ENCODE assay signal across 16 cellular contexts in genomic region chr12:88958961-88959360, GRCh38.
DNase-seq lines count a peak whose midpoint lies in the region; ATAC-seq and TF ChIP-seq lines count a peak whose summit lies in the region.
"Had no signal": no experiment of that assay in that cellular context is flagged by ENCODE, and none has a peak within 500 bp of the region (broad histone marks: within the 10 kb centered on the region; RNA-seq: fewer than 3 reads in every experiment).

No MANE protein-coding gene starts in this region.

- no peaks in the 10 kb centered on the region for H3K36me3 ChIP-seq in right atrium auricular region
- H3K36me3 ChIP-seq: BLaER1 treated with 17β-estradiol and CSF1 and Interleukin-3, amounts not matched to agents 10 nM and 100 nM; pancreas; tibial nerve had no signal

- H3K9me3 ChIP-seq in right atrium auricular region = no peaks in the 10 kb centered on the region
- H3K9me3 ChIP-seq: BLaER1 treated with 17β-estradiol and CSF1 and Interleukin-3, amounts not matched to agents 10 nM and 100 nM; pancreas; tibial nerve had no signal

- H3K4me3 ChIP-seq in right atrium auricular region = no peak overlapping the region
- H3K4me3 ChIP-seq: BLaER1 treated with 17β-estradiol and CSF1 and Interleukin-3, amounts not matched to agents 10 nM and 100 nM; pancreas; skin epidermis; tibial nerve had no signal

- H3K27me3 ChIP-seq in right atrium auricular region = no peaks in the 10 kb centered on the region
- H3K27me3 ChIP-seq: BLaER1 treated with 17β-estradiol and CSF1 and Interleukin-3, amounts not matched to agents 10 nM and 100 nM; pancreas; tibial nerve had no signal

- peaks cover 3 to 16% of the 10 kb centered on the region in 2 donors for H3K4me1 ChIP-seq in right atrium auricular region
- H3K4me1 ChIP-seq: tibial nerve had no signal

- 0 out of 2 replicates have a peak overlapping the region, but pooled peaks have one; percentile 20 for H3K27ac ChIP-seq in 22Rv1
- no peak overlapping the region for H3K27ac ChIP-seq in right atrium auricular region
- H3K27ac ChIP-seq: BLaER1 treated with 17β-estradiol and CSF1 and Interleukin-3, amounts not matched to agents 10 nM and 100 nM; pancreas; skin epidermis; tibial nerve had no signal

- ATAC-seq in HG03432 (IDR thresholded peaks at IDR 0.05; ENCODE audit: unreplicated experiment) (no peak), GM21360 (IDR thresholded peaks at IDR 0.05; ENCODE audit: unreplicated experiment) (no peak)
- ATAC-seq: pancreas had no signal

- DNase-seq in NCI-H1092 treated with DMSO at 0.1 percent for 48 hours (lab: John Stamatoyannopoulos, UW) (peak; percentile 97), NCI-H2107 treated with DMSO at 0.1 percent for 48 hours (lab: John Stamatoyannopoulos, UW; ENCODE audit: unreplicated experiment) (peak; percentile 97), SHP77 treated with DMSO at 0.1 percent for 48 hours (lab: John Stamatoyannopoulos, UW) (peak; percentile 55), right atrium auricular region (ENCODE audit: low spot score) (no peak)
- no peak for DNase-seq in activated T-cell treated with anti-CD3 and anti-CD28 coated beads, Interleukin-2, amount 50 U/mL, for 1 hour
- DNase-seq: activated B cell treated with CpG ODN at 0.5 μM for 24 hours, DND-41, pancreas, SIG-M5, T-helper 2 cell had no signal

- no peak for TF ChIP-seq CTCF in 22Rv1 (IDR thresholded peaks at IDR 0.05)
- TF ChIP-seq CTCF in right atrium auricular region (IDR thresholded peaks at IDR 0.05) = no peak

Comparison
In these comparisons a context has a peak if more than half of its experiments do, and no peak if none do; other contexts are left out.
1. DNase-seq: peak in NCI-H1092 treated with DMSO at 0.1 percent for 48 hours (single experiment), NCI-H2107 treated with DMSO at 0.1 percent for 48 hours (single experiment) and SHP77 treated with DMSO at 0.1 percent for 48 hours (single experiment); none in activated T-cell treated with anti-CD3 and anti-CD28 coated beads, Interleukin-2, amount 50 U/mL, for 1 hour (single experiment) and right atrium auricular region (single experiment).